25 cellular contexts compared by ENCODE assay signal in genomic region chr3:12309716-12310115, GRCh38.
"Had no signal": no experiment of that assay in that cellular context is flagged by ENCODE, and none has a peak within 500 bp of the region (broad histone marks: within the 10 kb centered on the region; RNA-seq: fewer than 3 reads in every experiment).

No MANE protein-coding gene starts in this region.

- H3K36me3 Mint-ChIP-seq: activated CD8-positive, alpha-beta memory T cell treated with anti-CD3 and anti-CD28 coated beads, Interleukin-2, amount 10 ng/mL, durations not matched to agents 7 days and 5 days; activated naive CD8-positive, alpha-beta T cell treated with anti-CD3 and anti-CD28 coated beads for 36 hours; WTC11 had no signal

- H3K36me3 ChIP-seq: breast epithelium had no signal

- H3K27ac Mint-ChIP-seq: activated CD8-positive, alpha-beta memory T cell treated with anti-CD3 and anti-CD28 coated beads, Interleukin-2, amount 10 ng/mL, durations not matched to agents 7 days and 5 days; activated naive CD4-positive, alpha-beta T cell treated with anti-CD3 and anti-CD28 coated beads for 36 hours; activated naive CD8-positive, alpha-beta T cell treated with anti-CD3 and anti-CD28 coated beads for 36 hours; T-helper 17 cell; WTC11 had no signal

- H3K4me3 Mint-ChIP-seq: activated CD8-positive, alpha-beta memory T cell treated with anti-CD3 and anti-CD28 coated beads, Interleukin-2, amount 10 ng/mL, durations not matched to agents 7 days and 5 days; activated naive CD4-positive, alpha-beta T cell treated with anti-CD3 and anti-CD28 coated beads for 36 hours; activated naive CD8-positive, alpha-beta T cell treated with anti-CD3 and anti-CD28 coated beads for 36 hours; activated T-cell treated with anti-CD3 and anti-CD28 coated beads, Interleukin-2, amount 50 U/mL, for 4 hours; T-helper 17 cell; WTC11 had no signal

- H3K9me3 Mint-ChIP-seq: activated naive CD4-positive, alpha-beta T cell treated with anti-CD3 and anti-CD28 coated beads for 36 hours; activated naive CD8-positive, alpha-beta T cell treated with anti-CD3 and anti-CD28 coated beads for 36 hours; activated T-cell treated with anti-CD3 and anti-CD28 coated beads, Interleukin-2, amount 50 U/mL, for 4 hours; WTC11 had no signal

- H3K4me1 ChIP-seq: breast epithelium had no signal

- ATAC-seq: activated CD8-positive, alpha-beta memory T cell treated with anti-CD3 and anti-CD28 coated beads, Interleukin-2, amount 10 ng/mL, durations not matched to agents 7 days and 5 days; activated T-cell treated with anti-CD3 and anti-CD28 coated beads, Interleukin-2, amount 50 U/mL, for 4 hours; T-helper 17 cell; WTC11 had no signal

- H3K4me1 Mint-ChIP-seq: WTC11 had no signal

- H3K4me3 ChIP-seq: breast epithelium had no signal

- H3K27me3 ChIP-seq: breast epithelium had no signal

- DNase-seq: activated CD4-positive, alpha-beta T cell treated with anti-CD3 and anti-CD28 coated beads for 48 hours; activated CD4-positive, alpha-beta T cell treated with anti-CD3 and anti-CD28 coated beads, Interleukin-2, amount 50 U/mL, for 4 hours; activated CD4-positive, CD25-positive, alpha-beta regulatory T cell treated with anti-CD3 and anti-CD28 coated beads, Interleukin-2, amount 50 U/mL, for 72 hours; activated CD8-positive, alpha-beta memory T cell treated with anti-CD3 and anti-CD28 coated beads, Interleukin-2, amount 10 ng/mL, durations not matched to agents 7 days and 5 days; activated gamma-delta T cell; activated naive CD4-positive, alpha-beta T cell treated with anti-CD3 and anti-CD28 coated beads for 36 hours; activated naive CD8-positive, alpha-beta T cell treated with anti-CD3 and anti-CD28 coated beads for 36 hours; activated T-cell treated with anti-CD3 and anti-CD28 coated beads, Interleukin-2, amount 50 U/mL, for 4 hours; aorta; caudate nucleus; Kasumi-1; KBM-7; NCI-H1105 treated with DMSO at 0.1 percent for 48 hours; NCI-H1436 treated with DMSO at 0.1 percent for 48 hours; NCI-H187 treated with DMSO at 0.1 percent for 48 hours; NCI-H2171 treated with DMSO at 0.1 percent for 48 hours; NCI-H510A treated with DMSO at 0.1 percent for 48 hours; NCI-H69; NK-92 treated with Interleukin-12 subunit alpha and Interleukin-12 subunit beta, amount 100 ng/mL, for 24 hours; OCI-M1; SHP77 treated with DMSO at 0.1 percent for 48 hours; T-helper 17 cell; T-helper 9 cell had no signal

- H3K9me3 ChIP-seq: breast epithelium had no signal

- H3K27ac ChIP-seq: breast epithelium had no signal
